Comparison of ENCODE assay signal across 9 cellular contexts in genomic region chr16:89114159-89114981, GRCh38. TPM values are rescaled to one million over a fixed set of nuclear protein-coding genes. Genes with fewer than 3 reads are reported as not detected.
DNase-seq lines count a peak whose midpoint lies in the region; ATAC-seq and TF ChIP-seq lines count a peak whose summit lies in the region.
"Had no signal": no experiment of that assay in that cellular context is flagged by ENCODE, and none has a peak within 500 bp of the region (broad histone marks: within the 10 kb centered on the region; RNA-seq: fewer than 3 reads in every experiment).

No MANE protein-coding gene starts in this region.

- POLR2A ChIA-PET in activated CD4-positive, alpha-beta memory T cell treated with anti-CD3 and anti-CD28 coated beads, Interleukin-2, amount 10 ng/mL, durations not matched to agents 7 days and 5 days (lab: Charles Lee), result interaction anchor here (0.9 to 3.0 kb wide), 8 partner anchors 12 to 302 kb away, joined by 4 to 26 read pairs (median 6); partner anchors contain the start of genes ACSF3, APRT, GALNS and TRAPPC2L

- peak overlapping the region; percentile 71 for H3K4me3 Mint-ChIP-seq in activated CD4-positive, alpha-beta memory T cell treated with anti-CD3 and anti-CD28 coated beads, Interleukin-2, amount 10 ng/mL, durations not matched to agents 7 days and 5 days

- TF ChIP-seq CTCF in thoracic aorta (IDR thresholded peaks at IDR 0.05), result no peak

- H3K4me3 ChIP-seq in thoracic aorta, result peak overlapping the region; percentile 19

- H3K4me1 Mint-ChIP-seq in activated CD4-positive, alpha-beta memory T cell treated with anti-CD3 and anti-CD28 coated beads, Interleukin-2, amount 10 ng/mL, durations not matched to agents 7 days and 5 days, result peaks cover 38% of the 10 kb centered on the region

- H3K36me3 Mint-ChIP-seq in activated CD4-positive, alpha-beta memory T cell treated with anti-CD3 and anti-CD28 coated beads, Interleukin-2, amount 10 ng/mL, durations not matched to agents 7 days and 5 days (ENCODE audit: low read depth), result peaks cover 32% of the 10 kb centered on the region

- H3K27me3 Mint-ChIP-seq in activated CD4-positive, alpha-beta memory T cell treated with anti-CD3 and anti-CD28 coated beads, Interleukin-2, amount 10 ng/mL, durations not matched to agents 7 days and 5 days, result no peaks in the 10 kb centered on the region

- DNase-seq in activated T-cell treated with anti-CD3 and anti-CD28 coated beads for 1 hour (ENCODE audit: low read depth), result peak; percentile 17
- DNase-seq in activated T-cell treated with anti-CD3 and anti-CD28 coated beads for 4 hours, result no peak
- DNase-seq in activated CD4-positive, alpha-beta memory T cell treated with anti-CD3 and anti-CD28 coated beads, Interleukin-2, amount 10 ng/mL, durations not matched to agents 7 days and 5 days, result no peak
- DNase-seq in iPS-NIHi11 (ENCODE audit: low spot score), result peak; percentile 72
- DNase-seq in thoracic aorta (ENCODE audit: low spot score), result no peak
- no peak for DNase-seq in SIG-M5 treated with dmso at 0.1 percent for 504 hours (lab: John Stamatoyannopoulos, UW; ENCODE audit: unreplicated experiment)

- H3K27me3 ChIP-seq in thoracic aorta (replicated peaks; ENCODE audit: insufficient read depth), result no peaks in the 10 kb centered on the region
- H3K27me3 ChIP-seq: gastrocnemius medialis had no signal

- CTCF ChIA-PET in activated CD4-positive, alpha-beta memory T cell treated with anti-CD3 and anti-CD28 coated beads, Interleukin-2, amount 10 ng/mL, durations not matched to agents 7 days and 5 days (lab: Charles Lee), result no interaction called here

- H3K27ac Mint-ChIP-seq in activated CD4-positive, alpha-beta memory T cell treated with anti-CD3 and anti-CD28 coated beads, Interleukin-2, amount 10 ng/mL, durations not matched to agents 7 days and 5 days, result peak overlapping the region; percentile 95

- H3K36me3 ChIP-seq in thoracic aorta, result peaks cover 56% of the 10 kb centered on the region

- no peaks in the 10 kb centered on the region for H3K4me1 ChIP-seq in thoracic aorta (ENCODE audit: control insufficient read depth in 1 of 2, low read depth in 2 of 2)
- H3K4me1 ChIP-seq: gastrocnemius medialis had no signal

- H3K27ac ChIP-seq in thoracic aorta, result peak overlapping the region in 1 of 2 donors; percentile 22
- H3K27ac ChIP-seq: gastrocnemius medialis had no signal

- TF ChIP-seq POLR2A in GM18505 (IDR thresholded peaks at IDR 0.05; ENCODE audit: borderline replicate concordance, extremely low read depth, insufficient read depth, insufficient read length), result no peak

- H3K9me3 ChIP-seq in thoracic aorta, result no peaks in the 10 kb centered on the region
- H3K9me3 ChIP-seq: gastrocnemius medialis had no signal

- H3K9me3 Mint-ChIP-seq in activated CD4-positive, alpha-beta memory T cell treated with anti-CD3 and anti-CD28 coated beads, Interleukin-2, amount 10 ng/mL, durations not matched to agents 7 days and 5 days, result no peaks in the 10 kb centered on the region

- ATAC-seq in thoracic aorta (ENCODE audit: insufficient number of reproducible peaks, low FRiP score, low read depth) (no peak), GM19463 (IDR thresholded peaks at IDR 0.05; ENCODE audit: unreplicated experiment) (no peak), GM18505 (IDR thresholded peaks at IDR 0.05; ENCODE audit: unreplicated experiment) (no peak)
- ATAC-seq: gastrocnemius medialis had no signal

RNA-seq across cellular contexts. Expression of gene ACSF3, which starts 20.7 kb away (rescaled TPM):
- total RNA-seq in activated CD4-positive, alpha-beta memory T cell treated with anti-CD3 and anti-CD28 coated beads, Interleukin-2, amount 10 ng/mL, durations not matched to agents 7 days and 5 days, result 10 to 100 TPM; 44.4 to 45.3 TPM
- 10 to 100 TPM; 24.1 to 41.7 TPM for total RNA-seq in thoracic aorta

RNA-seq across cellular contexts. Expression of gene CDH15, which starts 57.2 kb away (rescaled TPM):
- total RNA-seq in activated CD4-positive, alpha-beta memory T cell treated with anti-CD3 and anti-CD28 coated beads, Interleukin-2, amount 10 ng/mL, durations not matched to agents 7 days and 5 days, result not detected
- 1 to 10 TPM in 1 of 2 donors, not detected in 1; 1.4 TPM for total RNA-seq in thoracic aorta

Comparison
In these comparisons a context has a peak if more than half of its experiments do, and no peak if none do; other contexts are left out.
1. DNase-seq: peak in activated T-cell treated with anti-CD3 and anti-CD28 coated beads for 1 hour (single experiment) and iPS-NIHi11 (single experiment); none in activated T-cell treated with anti-CD3 and anti-CD28 coated beads for 4 hours (single experiment), activated CD4-positive, alpha-beta memory T cell treated with anti-CD3 and anti-CD28 coated beads, Interleukin-2, amount 10 ng/mL, durations not matched to agents 7 days and 5 days (single experiment), thoracic aorta (single experiment) and SIG-M5 treated with dmso at 0.1 percent for 504 hours (single experiment).